Comparison of ENCODE assay signal across 9 cellular contexts in the genomic region with DNA sequence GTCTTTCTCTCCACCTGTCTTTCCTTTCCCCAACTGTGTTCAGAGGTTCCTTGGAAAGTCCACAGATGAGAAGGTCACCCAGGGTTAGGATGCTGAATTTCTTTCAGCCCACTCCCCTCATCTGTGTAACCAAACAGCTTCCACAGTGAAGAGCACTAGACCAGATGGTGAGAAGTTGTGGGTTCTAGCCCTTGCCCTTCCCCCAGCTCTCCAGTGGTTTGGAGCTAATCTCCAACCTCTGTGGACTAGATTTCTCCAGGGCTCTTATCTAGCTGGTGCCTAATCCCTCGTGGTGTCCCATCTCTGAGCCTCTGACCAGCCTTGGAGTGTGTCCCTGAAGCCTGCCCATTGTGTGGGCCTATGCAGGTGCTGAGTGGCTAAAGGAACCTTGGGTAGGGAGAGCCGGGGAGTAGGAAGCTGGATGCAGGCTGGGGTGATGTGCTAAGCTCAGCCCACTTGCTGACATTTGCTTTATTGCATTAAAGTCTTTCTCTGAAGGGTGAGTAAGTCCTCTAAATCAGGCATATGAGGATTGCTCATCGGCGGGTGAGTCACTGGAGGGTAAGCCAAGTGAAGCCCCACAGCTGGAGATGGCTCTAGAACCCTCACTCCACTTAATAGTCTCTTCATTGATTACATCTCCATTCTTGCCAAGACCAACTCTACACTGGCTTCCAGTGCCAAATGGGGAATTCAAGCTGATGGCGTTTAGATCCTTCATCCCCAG. TPM values are rescaled to one million over a fixed set of nuclear protein-coding genes. Genes with fewer than 3 reads are reported as not detected.
DNase-seq lines count a peak whose midpoint lies in the region; ATAC-seq and TF ChIP-seq lines count a peak whose summit lies in the region.
"Had no signal": no experiment of that assay in that cellular context is flagged by ENCODE, and none has a peak within 500 bp of the region (broad histone marks: within the 10 kb centered on the region; RNA-seq: fewer than 3 reads in every experiment).

No MANE protein-coding gene starts in this region.

- peak; percentile 95 for ATAC-seq in activated B cell treated with CpG ODN at 0.5 μM for 24 hours (ENCODE audit: low read depth)

- H3K9ac ChIP-seq in fibroblast of lung (ENCODE audit: insufficient read depth, low read length): no peak overlapping the region

- peak overlapping the region; percentile 68 for H3K27ac ChIP-seq in fibroblast of lung (ENCODE audit: insufficient read depth, low read length)
- H3K27ac ChIP-seq: 22Rv1 had no signal

- no peaks in the 10 kb centered on the region for H4K20me1 ChIP-seq in fibroblast of lung (ENCODE audit: control insufficient read depth, extremely low read depth, insufficient read depth, low read length)

- H3K27me3 ChIP-seq in fibroblast of lung (ENCODE audit: control insufficient read depth, insufficient read depth, low read length): no peaks in the 10 kb centered on the region

- H2AFZ ChIP-seq in fibroblast of lung (ENCODE audit: low read length): no peak overlapping the region

- H3K79me2 ChIP-seq in fibroblast of lung (ENCODE audit: control insufficient read depth, insufficient read depth, low read length): peaks cover 40% of the 10 kb centered on the region

- no peak overlapping the region for H3K4me2 ChIP-seq in fibroblast of lung (ENCODE audit: extremely low read depth, insufficient read depth, low read length)

- peaks cover 17% of the 10 kb centered on the region for H3K4me1 ChIP-seq in fibroblast of lung (ENCODE audit: control insufficient read depth, extremely low read depth, insufficient read depth, low read length)

- H3K4me3 ChIP-seq in fibroblast of lung (replicated peaks in 1 of 4; ENCODE audit: control extremely low read depth in 1 of 4, insufficient read depth in 1 of 4, low read depth in 3 of 4, low read length in 4 of 4): no peak overlapping the region

- H3K9me3 ChIP-seq in fibroblast of lung (ENCODE audit: control insufficient read depth, insufficient read depth, low read depth, low read length): no peaks in the 10 kb centered on the region

- CTCF ChIA-PET in activated B cell treated with CpG ODN at 0.5 μM for 24 hours (lab: Charles Lee): interaction anchor here (1.1 to 1.9 kb wide), 2 partner anchors 12 to 34 kb away, joined by 3 to 8 read pairs; no protein-coding TSS in a partner anchor

- H3K36me3 Mint-ChIP-seq in activated B cell treated with CpG ODN at 0.5 μM for 24 hours (ENCODE audit: low read depth) (peaks cover 74% of the 10 kb centered on the region), progenitor cell of endocrine pancreas (ENCODE audit: insufficient read depth) (peaks cover 50% of the 10 kb centered on the region)

- POLR2A ChIA-PET in activated B cell treated with CpG ODN at 0.5 μM for 24 hours (lab: Charles Lee): interaction anchor here (0.8 to 2.7 kb wide), 9 partner anchors 9 to 202 kb away, joined by 3 to 15 read pairs (median 4); no protein-coding TSS in a partner anchor

- H3K27me3 Mint-ChIP-seq in activated B cell treated with CpG ODN at 0.5 μM for 24 hours (no peaks in the 10 kb centered on the region), progenitor cell of endocrine pancreas (no peaks in the 10 kb centered on the region)

- peak; percentile 40 for DNase-seq in DMS53 (lab: John Stamatoyannopoulos, UW)
- no peak for DNase-seq in DMS53 treated with DMSO at 0.1 percent for 48 hours (lab: John Stamatoyannopoulos, UW; ENCODE audit: unreplicated experiment)
- no peak for DNase-seq in activated B cell treated with CpG ODN at 0.5 μM for 24 hours
- DNase-seq in fibroblast of lung (ENCODE audit: low read depth in 2 of 2): peak; percentile 93
- DNase-seq in stimulated activated CD8-positive, alpha-beta memory T cell treated with anti-CD3 and anti-CD28 coated beads, Interleukin-7, amount 100 ng/mL, for 4 hours (ENCODE audit: low read depth in 2 of 2): peak; percentile 58 to 64
- no peak for DNase-seq in NCI-H1417 treated with DMSO at 0.1 percent for 48 hours (lab: John Stamatoyannopoulos, UW)
- no peak for DNase-seq in progenitor cell of endocrine pancreas (ENCODE audit: low spot score, unreplicated experiment)
- no peak for DNase-seq in T-helper 9 cell

- H3K4me1 Mint-ChIP-seq in activated B cell treated with CpG ODN at 0.5 μM for 24 hours: peaks cover 31% of the 10 kb centered on the region
- H3K4me1 Mint-ChIP-seq in progenitor cell of endocrine pancreas (ENCODE audit: low read depth): peaks cover 11% of the 10 kb centered on the region

- no peaks in the 10 kb centered on the region for H3K9me3 Mint-ChIP-seq in activated B cell treated with CpG ODN at 0.5 μM for 24 hours
- no peaks in the 10 kb centered on the region for H3K9me3 Mint-ChIP-seq in progenitor cell of endocrine pancreas (ENCODE audit: low read depth)

- TF ChIP-seq CTCF in activated B cell treated with CpG ODN at 0.5 μM for 24 hours (IDR thresholded peaks at IDR 0.05) (no peak), fibroblast of lung (conservative IDR thresholded peaks at IDR 0.05 in 1 of 2, IDR thresholded peaks at IDR 0.05 in 1 of 2; ENCODE audit: low read depth in 1 of 2, low read length in 2 of 2) (no peak), progenitor cell of endocrine pancreas (IDR thresholded peaks at IDR 0.05; ENCODE audit: unreplicated experiment) (no peak)

- H3K27ac Mint-ChIP-seq in activated B cell treated with CpG ODN at 0.5 μM for 24 hours (peak overlapping the region; percentile 71), progenitor cell of endocrine pancreas (no peak overlapping the region)

- intact Hi-C loops in activated B cell treated with CpG ODN at 0.5 μM for 24 hours (cut with micrococcal nuclease): no loop called here

- H3K4me3 Mint-ChIP-seq in activated B cell treated with CpG ODN at 0.5 μM for 24 hours (peak overlapping the region; percentile 46), progenitor cell of endocrine pancreas (ENCODE audit: low read depth) (no peak overlapping the region)

- peaks cover 26% of the 10 kb centered on the region for H3K36me3 ChIP-seq in fibroblast of lung (ENCODE audit: control insufficient read depth, insufficient read depth, low read length)

RNA-seq across cellular contexts. Expression of a gene that starts 14.9 kb away (rescaled TPM):
- total RNA-seq in activated B cell treated with CpG ODN at 0.5 μM for 24 hours: 26.1 and 28.6 TPM in 2 replicates
- total RNA-seq in fibroblast of lung: 14.9 and 27.6 TPM in 2 replicates
- 37.7 and 48.9 TPM in 2 replicates for polyA plus RNA-seq in fibroblast of lung
- 23.5 and 30.7 TPM in 2 replicates for polyA plus RNA-seq in fibroblast of lung (2012)
- 65.8 and 147 TPM in 2 replicates for polyA minus RNA-seq in fibroblast of lung (ENCODE audit: low replicate concordance)
- total RNA-seq in progenitor cell of endocrine pancreas: 92.9 and 97.9 TPM in 2 replicates

RNA-seq across cellular contexts. Expression of a gene that starts 54.9 kb away (rescaled TPM):
- total RNA-seq in activated B cell treated with CpG ODN at 0.5 μM for 24 hours: 41.1 and 43.3 TPM in 2 replicates
- total RNA-seq in fibroblast of lung: 28.8 and 31.9 TPM in 2 replicates
- polyA plus RNA-seq in fibroblast of lung: 25.9 and 28.4 TPM in 2 replicates
- polyA plus RNA-seq in fibroblast of lung (2012): 35.6 and 36.9 TPM in 2 replicates
- 2.3 and 4.4 TPM in 2 replicates for polyA minus RNA-seq in fibroblast of lung (ENCODE audit: low replicate concordance)
- total RNA-seq in progenitor cell of endocrine pancreas: 94.0 and 94.6 TPM in 2 replicates

Comparison
In these comparisons a context has a peak if more than half of its experiments do, and no peak if none do; other contexts are left out.
1. DNase-seq: peak in DMS53 (single experiment), fibroblast of lung (2 of 2) and stimulated activated CD8-positive, alpha-beta memory T cell treated with anti-CD3 and anti-CD28 coated beads, Interleukin-7, amount 100 ng/mL, for 4 hours (2 of 2); none in DMS53 treated with DMSO at 0.1 percent for 48 hours (single experiment), activated B cell treated with CpG ODN at 0.5 μM for 24 hours (single experiment), NCI-H1417 treated with DMSO at 0.1 percent for 48 hours (single experiment), progenitor cell of endocrine pancreas (single experiment) and T-helper 9 cell (single experiment).